Comparison of ENCODE assay signal across 21 cellular contexts in genomic region chr11:59552844-59553243, GRCh38. TPM values are rescaled to one million over a fixed set of nuclear protein-coding genes. Genes with fewer than 3 reads are reported as not detected.
DNase-seq lines count a peak whose midpoint lies in the region; ATAC-seq and TF ChIP-seq lines count a peak whose summit lies in the region.
"Had no signal": no experiment of that assay in that cellular context is flagged by ENCODE, and none has a peak within 500 bp of the region (broad histone marks: within the 10 kb centered on the region; RNA-seq: fewer than 3 reads in every experiment).

No MANE protein-coding gene starts in this region.

- H3K4me1 ChIP-seq in CD4-positive, CD25-positive, alpha-beta regulatory T cell (ENCODE audit: control insufficient read depth, insufficient read depth, low read length, poor library complexity, severe bottlenecking): peaks cover 26% of the 10 kb centered on the region
- peaks cover 0 to 43% (median 6%) of the 10 kb centered on the region in 4 donors for H3K4me1 ChIP-seq in tibial nerve

- POLR2A ChIA-PET in T-cell (lab: Charles Lee): interaction anchor here in 1 of 2 donors (0.6 kb wide), 1 partner anchor 241 kb away, joined by 5 read pairs; no protein-coding TSS in a partner anchor

- no peak overlapping the region for H3K4me3 ChIP-seq in CD4-positive, CD25-positive, alpha-beta regulatory T cell (ENCODE audit: low read depth, low read length)
- no peak overlapping the region for H3K4me3 ChIP-seq in tibial nerve

- WGBS in tibial nerve, 2 donors: 42 to 61% methylated on average over 2 of the region's 2 CpGs

- no peaks in the 10 kb centered on the region for H3K36me3 ChIP-seq in CD4-positive, CD25-positive, alpha-beta regulatory T cell (ENCODE audit: control insufficient read depth, insufficient read depth, low read length)
- no peaks in the 10 kb centered on the region for H3K36me3 ChIP-seq in tibial nerve
- H3K36me3 ChIP-seq: brain microvascular endothelial cell had no signal

- intact Hi-C loops in activated naive CD4-positive, alpha-beta T cell treated with anti-CD3 and anti-CD28 coated beads for 36 hours (cut with micrococcal nuclease): loop anchor here (5.0 to 10.0 kb wide), 2 partner anchors 199 to 1898 kb away; partner anchors contain the start of gene CLP1

- TF ChIP-seq CTCF in 22Rv1 (IDR thresholded peaks at IDR 0.05) (no peak), mesothelial cell of epicardium (IDR thresholded peaks at IDR 0.05; ENCODE audit: unreplicated experiment) (no peak), tibial nerve (IDR thresholded peaks at IDR 0.05) (no peak)

- CTCF ChIA-PET in T-cell (lab: Charles Lee): no interaction called here
- CTCF ChIA-PET in activated naive CD4-positive, alpha-beta T cell treated with anti-CD3 and anti-CD28 coated beads for 36 hours (lab: Charles Lee): no interaction called here

- no peaks in the 10 kb centered on the region for H3K9me3 ChIP-seq in CD4-positive, CD25-positive, alpha-beta regulatory T cell (ENCODE audit: control insufficient read depth in 2 of 2, low read length in 2 of 2)
- H3K9me3 ChIP-seq in tibial nerve: no peaks in the 10 kb centered on the region

- TF ChIP-seq EP300 in tibial nerve (IDR thresholded peaks at IDR 0.05): no peak

- peaks cover 3% of the 10 kb centered on the region for H3K27me3 ChIP-seq in CD4-positive, CD25-positive, alpha-beta regulatory T cell (ENCODE audit: control insufficient read depth, insufficient read depth, low read length)
- no peaks in the 10 kb centered on the region for H3K27me3 ChIP-seq in tibial nerve
- H3K27me3 ChIP-seq: brain microvascular endothelial cell had no signal

- peaks cover 28 to 49% (median 40%) of the 10 kb centered on the region in 4 donors for H3K4me1 Mint-ChIP-seq in CD4-positive, CD25-positive, alpha-beta regulatory T cell
- H3K4me1 Mint-ChIP-seq in T-cell: peaks cover 39 to 47% (median 44%) of the 10 kb centered on the region in 3 donors
- H3K4me1 Mint-ChIP-seq in mesothelial cell of epicardium: peaks cover 27% of the 10 kb centered on the region
- peaks cover 44% of the 10 kb centered on the region for H3K4me1 Mint-ChIP-seq in activated naive CD4-positive, alpha-beta T cell treated with anti-CD3 and anti-CD28 coated beads for 36 hours (ENCODE audit: low read depth)

- H3K27me3 Mint-ChIP-seq in CD4-positive, CD25-positive, alpha-beta regulatory T cell: peaks cover 61% of the 10 kb centered on the region
- H3K27me3 Mint-ChIP-seq in T-cell: peaks cover 0 to 7% of the 10 kb centered on the region in 2 donors
- H3K27me3 Mint-ChIP-seq in mesothelial cell of epicardium (ENCODE audit: low read depth): no peaks in the 10 kb centered on the region
- H3K27me3 Mint-ChIP-seq in activated naive CD4-positive, alpha-beta T cell treated with anti-CD3 and anti-CD28 coated beads for 36 hours (ENCODE audit: low read depth): peaks cover 5% of the 10 kb centered on the region
- H3K27me3 Mint-ChIP-seq: activated T-helper 17 cell treated with anti-CD3 and anti-CD28 coated beads, Interleukin-2, amount 50 U/mL, for 72 hours had no signal

- no peaks in the 10 kb centered on the region for H3K36me3 Mint-ChIP-seq in CD4-positive, CD25-positive, alpha-beta regulatory T cell
- H3K36me3 Mint-ChIP-seq in T-cell: peaks cover 3% of the 10 kb centered on the region
- no peaks in the 10 kb centered on the region for H3K36me3 Mint-ChIP-seq in mesothelial cell of epicardium
- H3K36me3 Mint-ChIP-seq in activated naive CD4-positive, alpha-beta T cell treated with anti-CD3 and anti-CD28 coated beads for 36 hours (ENCODE audit: low read depth): peaks cover 10% of the 10 kb centered on the region

- ATAC-seq in CD4-positive, CD25-positive, alpha-beta regulatory T cell (ENCODE audit: low read depth in 2 of 2): no peak
- ATAC-seq in T-cell (replicated peaks in 1 of 4) (no peak), GM21526 (IDR thresholded peaks at IDR 0.05; ENCODE audit: low FRiP score, unreplicated experiment) (no peak), GM18858 (IDR thresholded peaks at IDR 0.05; ENCODE audit: unreplicated experiment) (no peak)
- ATAC-seq: activated T-helper 17 cell treated with anti-CD3 and anti-CD28 coated beads, Interleukin-2, amount 50 U/mL, for 72 hours had no signal

- peak overlapping the region in 1 of 3 donors; percentile 91 for H3K27ac Mint-ChIP-seq in CD4-positive, CD25-positive, alpha-beta regulatory T cell
- H3K27ac Mint-ChIP-seq in T-cell (peak overlapping the region in 1 of 2 donors; percentile 68), mesothelial cell of epicardium (peak overlapping the region; percentile 75)
- no peak overlapping the region for H3K27ac Mint-ChIP-seq in activated naive CD4-positive, alpha-beta T cell treated with anti-CD3 and anti-CD28 coated beads for 36 hours

- peak overlapping the region; percentile 50 to 80 (median 65) for H3K4me3 Mint-ChIP-seq in CD4-positive, CD25-positive, alpha-beta regulatory T cell
- H3K4me3 Mint-ChIP-seq in T-cell (peak overlapping the region in 2 of 3 donors; percentile 2 to 53), mesothelial cell of epicardium (peak overlapping the region; percentile 54)
- no peak overlapping the region for H3K4me3 Mint-ChIP-seq in activated naive CD4-positive, alpha-beta T cell treated with anti-CD3 and anti-CD28 coated beads for 36 hours

- no peak for DNase-seq in CD4-positive, CD25-positive, alpha-beta regulatory T cell
- DNase-seq in T-cell (no peak), mesothelial cell of epicardium (ENCODE audit: low spot score in 2 of 2, unreplicated experiment in 2 of 2) (no peak), tibial nerve (ENCODE audit: low spot score in 2 of 2) (no peak)
- DNase-seq in activated naive CD4-positive, alpha-beta T cell treated with anti-CD3 and anti-CD28 coated beads for 36 hours: no peak
- DNase-seq: activated CD4-positive, alpha-beta T cell treated with anti-CD3 and anti-CD28 coated beads for 4 hours; effector memory CD4-positive, alpha-beta T cell; foreskin fibroblast; NCI-H1930; NCI-H774; RPMI8226; T-helper 2 cell had no signal

- H3K27ac ChIP-seq in 22Rv1 (peak overlapping the region; percentile 95), tibial nerve (peak overlapping the region in 2 of 4 donors; percentile 91 to 92)
- H3K27ac ChIP-seq in CD4-positive, CD25-positive, alpha-beta regulatory T cell (ENCODE audit: insufficient read depth, low read length, poor library complexity, severe bottlenecking): no peak overlapping the region
- H3K27ac ChIP-seq: KMS-11 had no signal

- no peak for TF ChIP-seq POLR2A in tibial nerve (IDR thresholded peaks at IDR 0.05)

- peaks cover 0 to 8% (median 2%) of the 10 kb centered on the region in 7 donors for H3K9me3 Mint-ChIP-seq in CD4-positive, CD25-positive, alpha-beta regulatory T cell
- H3K9me3 Mint-ChIP-seq in T-cell: no peaks in the 10 kb centered on the region
- no peaks in the 10 kb centered on the region for H3K9me3 Mint-ChIP-seq in mesothelial cell of epicardium
- H3K9me3 Mint-ChIP-seq in activated naive CD4-positive, alpha-beta T cell treated with anti-CD3 and anti-CD28 coated beads for 36 hours: no peaks in the 10 kb centered on the region
- H3K9me3 Mint-ChIP-seq: activated T-helper 17 cell treated with anti-CD3 and anti-CD28 coated beads, Interleukin-2, amount 50 U/mL, for 72 hours had no signal

RNA-seq across cellular contexts. Expression of gene OR4D9, which starts 41.5 kb away (rescaled TPM):
- not detected for total RNA-seq in CD4-positive, CD25-positive, alpha-beta regulatory T cell
- not detected for polyA plus RNA-seq in CD4-positive, CD25-positive, alpha-beta regulatory T cell
- not detected for total RNA-seq in T-cell
- not detected in 3 replicates for total RNA-seq in mesothelial cell of epicardium
- not detected for total RNA-seq in tibial nerve
- not detected for total RNA-seq in activated naive CD4-positive, alpha-beta T cell treated with anti-CD3 and anti-CD28 coated beads for 36 hours
- total RNA-seq: activated T-helper 17 cell treated with anti-CD3 and anti-CD28 coated beads, Interleukin-2, amount 50 U/mL, for 72 hours; mucosa of gallbladder; renal cortical epithelial cell; urinary bladder had no signal
- polyA plus RNA-seq: urinary bladder had no signal

RNA-seq across cellular contexts. Expression of gene OR4D11, which starts 49.5 kb away (rescaled TPM):
- total RNA-seq in CD4-positive, CD25-positive, alpha-beta regulatory T cell: not detected
- not detected for polyA plus RNA-seq in CD4-positive, CD25-positive, alpha-beta regulatory T cell
- not detected for total RNA-seq in T-cell
- total RNA-seq in mesothelial cell of epicardium: not detected in 3 replicates
- total RNA-seq in tibial nerve: not detected
- not detected for total RNA-seq in activated naive CD4-positive, alpha-beta T cell treated with anti-CD3 and anti-CD28 coated beads for 36 hours
- total RNA-seq: activated T-helper 17 cell treated with anti-CD3 and anti-CD28 coated beads, Interleukin-2, amount 50 U/mL, for 72 hours; mucosa of gallbladder; renal cortical epithelial cell; urinary bladder had no signal
- polyA plus RNA-seq: urinary bladder had no signal
